Comparison of ENCODE assay signal across 19 cellular contexts in the genomic region with DNA sequence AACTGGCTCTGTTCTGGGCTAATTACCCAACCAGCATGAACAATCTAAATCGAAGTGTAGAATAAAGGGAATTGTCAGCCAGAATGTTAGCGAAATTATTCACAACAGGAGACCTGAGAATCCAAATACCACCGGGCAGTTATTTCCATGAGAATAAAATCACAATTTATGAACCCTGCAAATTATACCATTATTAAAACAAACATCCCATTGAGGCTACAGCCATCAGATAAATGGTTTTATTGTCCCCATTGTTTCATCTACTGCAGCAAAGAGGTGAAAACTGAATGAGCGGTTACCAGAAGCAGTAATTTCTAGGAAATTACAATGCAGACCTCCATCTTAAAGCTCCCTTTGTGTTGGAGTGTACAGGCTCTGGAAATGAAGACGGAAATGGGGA. TPM values are rescaled to one million over a fixed set of nuclear protein-coding genes. Genes with fewer than 3 reads are reported as not detected.
DNase-seq lines count a peak whose midpoint lies in the region; TF ChIP-seq lines count a peak whose summit lies in the region.
"Had no signal": no experiment of that assay in that cellular context is flagged by ENCODE, and none has a peak within 500 bp of the region (broad histone marks: within the 10 kb centered on the region; RNA-seq: fewer than 3 reads in every experiment).

No MANE protein-coding gene starts in this region.

- H3K27ac Mint-ChIP-seq in mesothelial cell of epicardium: peak overlapping the region; percentile 51
- H3K27ac Mint-ChIP-seq in activated T-helper 2 cell treated with anti-CD3 and anti-CD28 coated beads, Interferon-gamma antibody, Interleukin-2, Interleukin-4, amounts not matched to agents 10 μg/mL and 5 μg/mL and 100 μg/mL, durations not matched to agents 14 hours and 24 hours and 36 hours: no peak overlapping the region
- H3K27ac Mint-ChIP-seq: activated CD4-positive, alpha-beta T cell treated with anti-CD3 and anti-CD28 coated beads, Interleukin-2, amount 10 ng/mL, durations not matched to agents 24 days and 14 days; activated CD8-positive, alpha-beta memory T cell treated with anti-CD3 and anti-CD28 coated beads, Interleukin-2, amount 10 ng/mL, durations not matched to agents 7 days and 5 days; activated naive CD8-positive, alpha-beta T cell treated with anti-CD3 and anti-CD28 coated beads for 36 hours; B cell; effector memory CD8-positive, alpha-beta T cell had no signal

- no peak for TF ChIP-seq CTCF in mesothelial cell of epicardium (IDR thresholded peaks at IDR 0.05; ENCODE audit: unreplicated experiment)

- H3K36me3 Mint-ChIP-seq in mesothelial cell of epicardium: peaks cover 17% of the 10 kb centered on the region
- peaks cover 29% of the 10 kb centered on the region for H3K36me3 Mint-ChIP-seq in activated T-helper 2 cell treated with anti-CD3 and anti-CD28 coated beads, Interferon-gamma antibody, Interleukin-2, Interleukin-4, amounts not matched to agents 10 μg/mL and 5 μg/mL and 100 μg/mL, durations not matched to agents 14 hours and 24 hours and 36 hours (ENCODE audit: low read depth)

- H3K4me3 Mint-ChIP-seq in mesothelial cell of epicardium: no peak overlapping the region
- no peak overlapping the region for H3K4me3 Mint-ChIP-seq in activated T-helper 2 cell treated with anti-CD3 and anti-CD28 coated beads, Interferon-gamma antibody, Interleukin-2, Interleukin-4, amounts not matched to agents 10 μg/mL and 5 μg/mL and 100 μg/mL, durations not matched to agents 14 hours and 24 hours and 36 hours (ENCODE audit: low read depth)
- H3K4me3 Mint-ChIP-seq: activated CD4-positive, alpha-beta T cell treated with anti-CD3 and anti-CD28 coated beads, Interleukin-2, amount 10 ng/mL, durations not matched to agents 24 days and 14 days; activated CD8-positive, alpha-beta memory T cell treated with anti-CD3 and anti-CD28 coated beads, Interleukin-2, amount 10 ng/mL, durations not matched to agents 7 days and 5 days; activated naive CD8-positive, alpha-beta T cell treated with anti-CD3 and anti-CD28 coated beads for 36 hours; B cell; effector memory CD8-positive, alpha-beta T cell had no signal

- DNase-seq in DMS 273 (lab: John Stamatoyannopoulos, UW; ENCODE audit: unreplicated experiment) (peak; percentile 8), DMS 273 treated with DMSO at 0.1 percent for 48 hours (lab: John Stamatoyannopoulos, UW) (no peak), NCI-H748 treated with DMSO at 0.1 percent for 48 hours (lab: John Stamatoyannopoulos, UW) (peak; percentile 96), mesothelial cell of epicardium (ENCODE audit: low spot score in 2 of 2, unreplicated experiment in 2 of 2) (no peak), substantia nigra (lab: John Stamatoyannopoulos, UW) (peak in 1 of 49 donors; percentile 22), 8988T (no peak), SW480 (ENCODE audit: low spot score) (no peak)
- no peak for DNase-seq in activated T-helper 2 cell treated with anti-CD3 and anti-CD28 coated beads, Interferon-gamma antibody, Interleukin-2, Interleukin-4, amounts not matched to agents 10 μg/mL and 5 μg/mL and 100 μg/mL, durations not matched to agents 14 hours and 24 hours and 36 hours (ENCODE audit: low spot score)
- DNase-seq: activated CD8-positive, alpha-beta memory T cell treated with anti-CD3 and anti-CD28 coated beads, Interleukin-2, amount 10 ng/mL, durations not matched to agents 7 days and 5 days; activated naive CD8-positive, alpha-beta T cell treated with anti-CD3 and anti-CD28 coated beads for 36 hours; effector memory CD8-positive, alpha-beta T cell; esophagus squamous epithelium; MM.1S; NCI-H82; PC-9; SHP77 treated with DMSO at 0.1 percent for 48 hours had no signal

- intact Hi-C loops in activated T-helper 2 cell treated with anti-CD3 and anti-CD28 coated beads, Interferon-gamma antibody, Interleukin-2, Interleukin-4, amounts not matched to agents 10 μg/mL and 5 μg/mL and 100 μg/mL, durations not matched to agents 14 hours and 24 hours and 36 hours (cut with micrococcal nuclease): no loop called here

- no peaks in the 10 kb centered on the region for H3K27me3 Mint-ChIP-seq in mesothelial cell of epicardium (ENCODE audit: low read depth)
- H3K27me3 Mint-ChIP-seq in activated T-helper 2 cell treated with anti-CD3 and anti-CD28 coated beads, Interferon-gamma antibody, Interleukin-2, Interleukin-4, amounts not matched to agents 10 μg/mL and 5 μg/mL and 100 μg/mL, durations not matched to agents 14 hours and 24 hours and 36 hours (ENCODE audit: low read depth): no peaks in the 10 kb centered on the region
- H3K27me3 Mint-ChIP-seq: activated CD4-positive, alpha-beta T cell treated with anti-CD3 and anti-CD28 coated beads, Interleukin-2, amount 10 ng/mL, durations not matched to agents 24 days and 14 days; activated CD8-positive, alpha-beta memory T cell treated with anti-CD3 and anti-CD28 coated beads, Interleukin-2, amount 10 ng/mL, durations not matched to agents 7 days and 5 days; activated naive CD8-positive, alpha-beta T cell treated with anti-CD3 and anti-CD28 coated beads for 36 hours; B cell; effector memory CD8-positive, alpha-beta T cell had no signal

- H3K9me3 Mint-ChIP-seq in mesothelial cell of epicardium: peaks cover 7% of the 10 kb centered on the region
- H3K9me3 Mint-ChIP-seq in activated T-helper 2 cell treated with anti-CD3 and anti-CD28 coated beads, Interferon-gamma antibody, Interleukin-2, Interleukin-4, amounts not matched to agents 10 μg/mL and 5 μg/mL and 100 μg/mL, durations not matched to agents 14 hours and 24 hours and 36 hours: peaks cover 5% of the 10 kb centered on the region
- H3K9me3 Mint-ChIP-seq: activated CD4-positive, alpha-beta T cell treated with anti-CD3 and anti-CD28 coated beads, Interleukin-2, amount 10 ng/mL, durations not matched to agents 24 days and 14 days; activated naive CD8-positive, alpha-beta T cell treated with anti-CD3 and anti-CD28 coated beads for 36 hours; effector memory CD8-positive, alpha-beta T cell had no signal

- peak overlapping the region; percentile 16 for H3K27ac ChIP-seq in substantia nigra (ENCODE audit: low read depth, low read length, poor library complexity, severe bottlenecking)
- H3K27ac ChIP-seq: 22Rv1, esophagus squamous epithelium, PC-9 had no signal

- H3K4me1 Mint-ChIP-seq in mesothelial cell of epicardium: peaks cover 16% of the 10 kb centered on the region
- peaks cover 18% of the 10 kb centered on the region for H3K4me1 Mint-ChIP-seq in activated T-helper 2 cell treated with anti-CD3 and anti-CD28 coated beads, Interferon-gamma antibody, Interleukin-2, Interleukin-4, amounts not matched to agents 10 μg/mL and 5 μg/mL and 100 μg/mL, durations not matched to agents 14 hours and 24 hours and 36 hours (ENCODE audit: low read depth)

RNA-seq across cellular contexts. Expression of a gene that starts 21.7 kb away (rescaled TPM):
- total RNA-seq in mesothelial cell of epicardium: 60.9 to 63.5 TPM (median 61.8 TPM) in 3 replicates
- 19.2 and 19.3 TPM in 2 replicates for total RNA-seq in activated T-helper 2 cell treated with anti-CD3 and anti-CD28 coated beads, Interferon-gamma antibody, Interleukin-2, Interleukin-4, amounts not matched to agents 10 μg/mL and 5 μg/mL and 100 μg/mL, durations not matched to agents 14 hours and 24 hours and 36 hours

Comparison
In these comparisons a context has a peak if more than half of its experiments do, and no peak if none do; other contexts are left out.
1. DNase-seq: peak in DMS 273 (single experiment) and NCI-H748 treated with DMSO at 0.1 percent for 48 hours (single experiment); none in DMS 273 treated with DMSO at 0.1 percent for 48 hours (single experiment), mesothelial cell of epicardium (0 of 2), activated T-helper 2 cell treated with anti-CD3 and anti-CD28 coated beads, Interferon-gamma antibody, Interleukin-2, Interleukin-4, amounts not matched to agents 10 μg/mL and 5 μg/mL and 100 μg/mL, durations not matched to agents 14 hours and 24 hours and 36 hours (single experiment), 8988T (single experiment) and SW480 (single experiment).